In the genomic region with DNA sequence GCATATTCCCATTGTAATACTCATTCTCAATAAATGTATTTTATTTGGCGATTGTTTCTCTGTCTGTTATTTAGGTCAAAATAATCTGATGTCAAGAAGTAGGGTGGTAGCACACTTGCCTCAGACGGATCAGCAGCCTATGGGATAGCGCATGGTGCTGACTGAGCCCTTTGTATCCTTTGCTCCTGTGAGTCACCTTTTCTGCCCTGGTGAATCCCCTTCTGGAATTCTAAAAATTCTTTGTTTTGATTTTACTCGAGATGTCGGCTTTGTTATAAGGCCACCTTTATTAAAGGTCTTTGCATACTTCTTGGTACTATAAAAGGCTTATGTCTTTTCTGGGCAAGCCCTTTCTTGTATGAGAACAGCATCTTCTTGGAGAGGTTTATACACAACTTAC, we compare ENCODE assay signal across 34 cellular contexts.
DNase-seq lines count a peak whose midpoint lies in the region; ATAC-seq, FAIRE-seq and TF ChIP-seq lines count a peak whose summit lies in the region.
"Had no signal": no experiment of that assay in that cellular context is flagged by ENCODE, and none has a peak within 500 bp of the region (broad histone marks: within the 10 kb centered on the region; RNA-seq: fewer than 3 reads in every experiment).

No MANE protein-coding gene starts in this region.

- H3K27me3 ChIP-seq in Karpas-422 (ENCODE audit: low read length) (no peaks in the 10 kb centered on the region), astrocyte (ENCODE audit: insufficient read depth, low read length) (no peaks in the 10 kb centered on the region)
- H3K27me3 ChIP-seq: MG63 had no signal

- no peak overlapping the region for H3K4me3 Mint-ChIP-seq in astrocyte (ENCODE audit: unreplicated experiment)
- H3K4me3 Mint-ChIP-seq: activated CD4-positive, alpha-beta T cell treated with anti-CD3 and anti-CD28 coated beads, Interleukin-2, amount 10 ng/mL, durations not matched to agents 7 days and 5 days; activated naive CD8-positive, alpha-beta T cell treated with anti-CD3 and anti-CD28 coated beads, Interleukin-2, amount 10 ng/mL, durations not matched to agents 7 days and 5 days; activated T-cell treated with anti-CD3 and anti-CD28 coated beads, Interleukin-2, amount 50 U/mL, for 24 hours; natural killer cell treated with Interleukin-12 subunit alpha and Interleukin-12 subunit beta and Interleukin-15 and Interleukin-18, amount 100 ng/mL, for 72 hours; stimulated activated naive B cell treated with anti-CD40 and anti-IgM and Interleukin-4, amounts not matched to agents 10 μg/mL and 1 μg/mL and 100 μg/mL, for 72 hours had no signal

- H3K27ac Mint-ChIP-seq in astrocyte (ENCODE audit: unreplicated experiment) = peak overlapping the region; percentile 19
- H3K27ac Mint-ChIP-seq: activated CD4-positive, alpha-beta T cell treated with anti-CD3 and anti-CD28 coated beads, Interleukin-2, amount 10 ng/mL, durations not matched to agents 7 days and 5 days; activated naive CD8-positive, alpha-beta T cell treated with anti-CD3 and anti-CD28 coated beads, Interleukin-2, amount 10 ng/mL, durations not matched to agents 7 days and 5 days; activated T-cell treated with anti-CD3 and anti-CD28 coated beads, Interleukin-2, amount 50 U/mL, for 24 hours; natural killer cell treated with Interleukin-12 subunit alpha and Interleukin-12 subunit beta and Interleukin-15 and Interleukin-18, amount 100 ng/mL, for 72 hours; stimulated activated naive B cell treated with anti-CD40 and anti-IgM and Interleukin-4, amounts not matched to agents 10 μg/mL and 1 μg/mL and 100 μg/mL, for 72 hours had no signal

- H3K4me1 ChIP-seq in Karpas-422 (ENCODE audit: low read length) (peaks cover 5% of the 10 kb centered on the region), astrocyte (ENCODE audit: insufficient read depth, low read length) (no peaks in the 10 kb centered on the region)
- H3K4me1 ChIP-seq: lower lobe of right lung had no signal

- peaks cover 3% of the 10 kb centered on the region for H3K9me3 Mint-ChIP-seq in astrocyte (ENCODE audit: unreplicated experiment)
- H3K9me3 Mint-ChIP-seq: activated naive CD8-positive, alpha-beta T cell treated with anti-CD3 and anti-CD28 coated beads, Interleukin-2, amount 10 ng/mL, durations not matched to agents 7 days and 5 days had no signal

- H2AFZ ChIP-seq in Karpas-422 (ENCODE audit: low read length) = peak overlapping the region; percentile 53; the same call in 1 of the 2 replicates
- H2AFZ ChIP-seq in astrocyte (ENCODE audit: low read depth, low read length) = no peak overlapping the region
- H2AFZ ChIP-seq: PC-9 had no signal

- H3K79me2 ChIP-seq in Karpas-422 (ENCODE audit: low read length) (no peaks in the 10 kb centered on the region), astrocyte (ENCODE audit: insufficient read depth, low read length) (no peaks in the 10 kb centered on the region)

- H3K4me2 ChIP-seq in Karpas-422 (ENCODE audit: low read depth, low read length, poor library complexity, severe bottlenecking) (peak overlapping the region; percentile 2), astrocyte (ENCODE audit: low read length) (no peak overlapping the region)
- H3K4me2 ChIP-seq: PC-9 had no signal

- no peak for TF ChIP-seq CTCF in astrocyte (IDR thresholded peaks at IDR 0.05; ENCODE audit: insufficient read depth, low read depth, low read length)

- no peaks in the 10 kb centered on the region for H3K36me3 ChIP-seq in Karpas-422 (ENCODE audit: insufficient read depth, low read length)
- no peaks in the 10 kb centered on the region for H3K36me3 ChIP-seq in astrocyte (ENCODE audit: insufficient read depth, low read length)
- H3K36me3 ChIP-seq: lower lobe of right lung, MG63 had no signal

- no peaks in the 10 kb centered on the region for H4K20me1 ChIP-seq in Karpas-422 (ENCODE audit: insufficient read depth, low read depth, low read length)
- no peaks in the 10 kb centered on the region for H4K20me1 ChIP-seq in astrocyte (ENCODE audit: insufficient read depth, low read length)

- H3K4me3 ChIP-seq in Karpas-422 (ENCODE audit: low read length) = 0 out of 2 replicates have a peak overlapping the region, but pooled peaks have one; percentile 23
- no peak overlapping the region for H3K4me3 ChIP-seq in astrocyte (ENCODE audit: insufficient read depth, low read depth, low read length)
- H3K4me3 ChIP-seq: K562, lower lobe of right lung, MG63, PC-9 had no signal

- no peak overlapping the region for H3K27ac ChIP-seq in Karpas-422 (ENCODE audit: low read length)
- no peak overlapping the region for H3K27ac ChIP-seq in astrocyte (ENCODE audit: low read depth, low read length)
- H3K27ac ChIP-seq: lower lobe of right lung, PC-9, VCaP had no signal

- no peaks in the 10 kb centered on the region for H3K36me3 Mint-ChIP-seq in astrocyte (ENCODE audit: low read depth, unreplicated experiment)
- H3K36me3 Mint-ChIP-seq: activated naive CD8-positive, alpha-beta T cell treated with anti-CD3 and anti-CD28 coated beads, Interleukin-2, amount 10 ng/mL, durations not matched to agents 7 days and 5 days; natural killer cell treated with Interleukin-12 subunit alpha and Interleukin-12 subunit beta and Interleukin-15 and Interleukin-18, amount 100 ng/mL, for 72 hours; stimulated activated naive B cell treated with anti-CD40 and anti-IgM and Interleukin-4, amounts not matched to agents 10 μg/mL and 1 μg/mL and 100 μg/mL, for 72 hours had no signal

- DNase-seq in ELF-1 (ENCODE audit: low read depth, low spot score) = peak; percentile 2
- no peak for DNase-seq in Karpas-422
- no peak for DNase-seq in astrocyte (ENCODE audit: low read depth)
- peak; percentile 2 for DNase-seq in kidney tubule cell (ENCODE audit: low spot score)
- no peak for DNase-seq in activated CD4-positive, alpha-beta T cell treated with anti-CD3 and anti-CD28 coated beads for 4 hours
- no peak for DNase-seq in DMS153 treated with DMSO at 0.1 percent for 48 hours (lab: John Stamatoyannopoulos, UW; ENCODE audit: unreplicated experiment)
- no peak for DNase-seq in globus pallidus (ENCODE audit: low spot score)
- DNase-seq: activated CD4-positive, alpha-beta T cell treated with anti-CD3 and anti-CD28 coated beads, Interleukin-2, amount 10 ng/mL, durations not matched to agents 7 days and 5 days; activated gamma-delta T cell; activated naive CD8-positive, alpha-beta T cell treated with anti-CD3 and anti-CD28 coated beads, Interleukin-2, amount 10 ng/mL, durations not matched to agents 7 days and 5 days; activated T-cell treated with anti-CD3 and anti-CD28 coated beads, Interleukin-2, amount 50 U/mL, for 24 hours; aorta; C1 segment of cervical spinal cord; COR-L47; DMS53; head of caudate nucleus; kidney glomerular epithelial cell; lower lobe of right lung; MG63; NCI-H1105; NCI-H187 treated with DMSO at 0.1 percent for 48 hours; NCI-H2171 treated with DMSO at 0.1 percent for 48 hours; NCI-H510A treated with DMSO at 0.1 percent for 48 hours; SHP77; stimulated activated CD4-positive, alpha-beta T cell treated with anti-CD3 and anti-CD28 coated beads, Interleukin-15, amount 100 ng/mL, for 24 hours; stimulated activated naive B cell treated with anti-CD40 and anti-IgM and Interleukin-4, amounts not matched to agents 10 μg/mL and 1 μg/mL and 100 μg/mL, for 72 hours; substantia nigra; trophoblast cell had no signal

- no peak for FAIRE-seq in astrocyte (lab: Jason Lieb, UNC)
- FAIRE-seq: G401.6, K562 had no signal

- ATAC-seq in HG03039 (IDR thresholded peaks at IDR 0.05; ENCODE audit: unreplicated experiment) = no peak
- ATAC-seq: K562; lower lobe of right lung; natural killer cell treated with Interleukin-12 subunit alpha and Interleukin-12 subunit beta and Interleukin-15 and Interleukin-18, amount 100 ng/mL, for 72 hours; stimulated activated naive B cell treated with anti-CD40 and anti-IgM and Interleukin-4, amounts not matched to agents 10 μg/mL and 1 μg/mL and 100 μg/mL, for 72 hours had no signal

- no peak overlapping the region for H3K9ac ChIP-seq in Karpas-422 (ENCODE audit: low read length)
- no peak overlapping the region for H3K9ac ChIP-seq in astrocyte (ENCODE audit: low read length)

- H3K9me3 ChIP-seq in Karpas-422 (ENCODE audit: low read length) (no peaks in the 10 kb centered on the region), astrocyte (ENCODE audit: insufficient read depth, low read depth, low read length) (peaks cover 3% of the 10 kb centered on the region)
- H3K9me3 ChIP-seq: lower lobe of right lung had no signal

- no peaks in the 10 kb centered on the region for H3K9me2 ChIP-seq in Karpas-422 (replicated peaks; ENCODE audit: insufficient read depth, low read length)

- H3K4me1 Mint-ChIP-seq in astrocyte (ENCODE audit: low read depth, unreplicated experiment) = peaks cover 8% of the 10 kb centered on the region
- H3K4me1 Mint-ChIP-seq: activated CD4-positive, alpha-beta T cell treated with anti-CD3 and anti-CD28 coated beads, Interleukin-2, amount 10 ng/mL, durations not matched to agents 7 days and 5 days; activated naive CD8-positive, alpha-beta T cell treated with anti-CD3 and anti-CD28 coated beads, Interleukin-2, amount 10 ng/mL, durations not matched to agents 7 days and 5 days; stimulated activated naive B cell treated with anti-CD40 and anti-IgM and Interleukin-4, amounts not matched to agents 10 μg/mL and 1 μg/mL and 100 μg/mL, for 72 hours had no signal

- no peaks in the 10 kb centered on the region for H3K27me3 Mint-ChIP-seq in astrocyte (ENCODE audit: low read depth, unreplicated experiment)
- H3K27me3 Mint-ChIP-seq: activated CD4-positive, alpha-beta T cell treated with anti-CD3 and anti-CD28 coated beads, Interleukin-2, amount 10 ng/mL, durations not matched to agents 7 days and 5 days; activated naive CD8-positive, alpha-beta T cell treated with anti-CD3 and anti-CD28 coated beads, Interleukin-2, amount 10 ng/mL, durations not matched to agents 7 days and 5 days; activated T-cell treated with anti-CD3 and anti-CD28 coated beads, Interleukin-2, amount 50 U/mL, for 24 hours; natural killer cell treated with Interleukin-12 subunit alpha and Interleukin-12 subunit beta and Interleukin-15 and Interleukin-18, amount 100 ng/mL, for 72 hours; stimulated activated naive B cell treated with anti-CD40 and anti-IgM and Interleukin-4, amounts not matched to agents 10 μg/mL and 1 μg/mL and 100 μg/mL, for 72 hours had no signal

Comparison
In these comparisons a context has a peak if more than half of its experiments do, and no peak if none do; other contexts are left out.
1. DNase-seq: peak in ELF-1 (single experiment) and kidney tubule cell (single experiment); none in Karpas-422 (single experiment), astrocyte (single experiment), activated CD4-positive, alpha-beta T cell treated with anti-CD3 and anti-CD28 coated beads for 4 hours (0 of 2), DMS153 treated with DMSO at 0.1 percent for 48 hours (single experiment) and globus pallidus (single experiment).